32 cellular contexts compared by ENCODE assay signal in the genomic region with DNA sequence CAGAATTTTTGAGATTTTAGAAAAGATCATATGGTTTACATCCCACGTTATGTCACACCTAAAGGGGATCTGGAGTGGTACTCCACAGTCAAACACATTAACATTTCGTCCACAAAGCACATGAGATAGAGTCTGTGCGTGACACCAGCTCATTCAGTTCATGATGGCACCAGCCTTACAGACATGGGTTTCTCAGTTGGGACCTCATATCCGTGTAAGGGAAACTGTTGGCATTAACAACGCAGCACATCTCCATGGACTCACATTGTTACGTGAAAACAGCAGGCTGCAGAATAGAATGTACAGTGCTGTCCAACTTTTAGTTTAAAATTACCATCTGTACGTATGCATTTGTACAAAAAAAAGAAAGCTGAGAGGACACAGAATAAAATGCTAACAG. TPM values are rescaled to one million over a fixed set of nuclear protein-coding genes. Genes with fewer than 3 reads are reported as not detected.
"Had no signal": no experiment of that assay in that cellular context is flagged by ENCODE, and none has a peak within 500 bp of the region (broad histone marks: within the 10 kb centered on the region; RNA-seq: fewer than 3 reads in every experiment).

No MANE protein-coding gene starts in this region.

- H3K27me3 ChIP-seq: colonic mucosa, foreskin keratinocyte, heart right ventricle, left lung, right lobe of liver, stomach, testis, tibial artery had no signal

- H3K27ac ChIP-seq: colonic mucosa, epithelial cell of prostate, foreskin keratinocyte, left lung, psoas muscle, right lobe of liver, stomach, testis, tibial artery had no signal

- H3K36me3 ChIP-seq: colonic mucosa had no signal

- ATAC-seq: effector memory CD8-positive, alpha-beta T cell; esophagus mucosa; foreskin keratinocyte; left lung; naive thymus-derived CD8-positive, alpha-beta T cell; psoas muscle; stimulated activated effector memory CD8-positive, alpha-beta T cell treated with anti-CD3 and anti-CD28 coated beads, Interleukin-12 subunit alpha, Interleukin-12 subunit beta, amount 100 ng/mL, for 72 hours had no signal

- H3K4me1 ChIP-seq: colonic mucosa, foreskin keratinocyte, left lung, psoas muscle, right lobe of liver, stomach, testis, tibial artery had no signal

- H3K9me3 ChIP-seq: colonic mucosa, heart right ventricle, left lung, psoas muscle, right lobe of liver, stomach, testis, tibial artery had no signal

- DNase-seq: colonic mucosa; dermis blood vessel endothelial cell; effector memory CD8-positive, alpha-beta T cell; foreskin keratinocyte; glutamatergic neuron; heart right ventricle; left cardiac atrium; left lung; naive thymus-derived CD8-positive, alpha-beta T cell; nephron progenitor cell; nucleus accumbens; stimulated activated CD4-positive, alpha-beta T cell treated with anti-CD3 and anti-CD28 coated beads, Interleukin-2, amount 100 ng/mL, for 24 hours; stimulated activated CD4-positive, alpha-beta T cell treated with anti-CD3 and anti-CD28 coated beads, Interleukin-4, amount 100 ng/mL, for 24 hours; stimulated activated naive CD4-positive, alpha-beta T cell treated with Interleukin-2 at 50 U/mL for 16 hours; stomach; testis had no signal

- H3K4me3 ChIP-seq: colonic mucosa, heart right ventricle, left lung, psoas muscle, right lobe of liver, stomach, testis, tibial artery had no signal

- FAIRE-seq: islet of Langerhans had no signal

RNA-seq across cellular contexts. Expression of gene SCGB1C1, which starts 28.7 kb away (rescaled TPM):
- total RNA-seq: chondrocyte; colonic mucosa; dermis blood vessel endothelial cell; esophagus mucosa; fibroblast of lung; foreskin keratinocyte; heart right ventricle; kidney epithelial cell; left cardiac atrium; left lung; lower leg skin; lung microvascular endothelial cell; naive thymus-derived CD8-positive, alpha-beta T cell; osteocyte; psoas muscle; right lobe of liver; skeletal muscle tissue; stomach; subcutaneous adipose tissue; testis; urinary bladder had no signal
- polyA plus RNA-seq: fibroblast of lung; foreskin keratinocyte; heart right ventricle; naive thymus-derived CD8-positive, alpha-beta T cell; psoas muscle; stomach; urinary bladder had no signal
